In the genomic region with DNA sequence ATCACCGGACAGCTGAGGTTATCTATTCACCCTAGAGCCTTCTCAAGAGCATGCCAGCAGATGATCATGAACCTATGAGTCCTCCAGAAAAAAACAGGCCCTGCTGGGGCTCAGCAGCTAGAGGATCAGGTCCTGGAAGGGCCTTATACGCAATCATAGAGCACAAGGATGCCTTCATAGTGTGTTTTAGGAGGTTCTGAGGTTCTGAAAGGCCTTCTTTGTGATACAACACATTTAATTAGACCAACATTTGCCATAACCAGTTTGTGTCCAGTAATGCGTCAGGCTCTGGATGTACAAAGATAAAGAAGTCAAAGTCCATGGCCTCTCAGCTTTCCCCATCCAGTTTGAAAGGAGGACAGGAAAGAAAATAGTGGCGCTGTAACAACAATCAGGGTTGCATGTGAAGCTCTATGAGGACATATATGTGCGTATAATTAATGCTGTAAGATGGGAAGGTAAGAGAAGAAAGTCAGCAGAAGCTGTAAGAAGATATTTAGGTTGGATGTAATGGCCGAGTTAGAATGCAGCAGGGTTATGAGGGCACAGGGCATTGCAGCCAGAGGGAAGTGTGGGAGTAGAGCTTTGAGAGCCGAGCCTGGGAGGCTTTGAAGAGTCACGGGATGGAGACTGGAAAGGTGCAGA, we compare ENCODE assay signal across 1 cellular context.
TF ChIP-seq lines count a peak whose summit lies in the region.

No MANE protein-coding gene starts in this region.

TF ChIP-seq in HepG2, 621 proteins besides CTCF, POLR2A, EP300 and RAD21 (continued from another document):
- TF ChIP-seq BCL6 (CRISPR knock-in tag; IDR thresholded peaks at IDR 0.05) (peak; percentile 25; the same call in 1 of the 2 replicates), MTF2 (CRISPR knock-in tag; IDR thresholded peaks at IDR 0.05; ENCODE audit: borderline replicate concordance) (no peak), TARDBP (CRISPR knock-in tag; IDR thresholded peaks at IDR 0.05) (peak; percentile 50; the same call in 1 of the 2 replicates), ZNF747 (CRISPR knock-in tag; IDR thresholded peaks at IDR 0.05; ENCODE audit: borderline replicate concordance) (peak; percentile 48; the same call in 1 of the 2 replicates), NFIC (IDR thresholded peaks at IDR 0.05; ENCODE audit: low read length) (peak; percentile 63; the same call in 1 of the 2 replicates), SALL1 (CRISPR knock-in tag; IDR thresholded peaks at IDR 0.05) (peak; percentile 74), MTA3 (CRISPR knock-in tag; IDR thresholded peaks at IDR 0.05) (no peak), HNF4A (CRISPR knock-in tag; IDR thresholded peaks at IDR 0.05) (peak; percentile 97), SOX13 (IDR thresholded peaks at IDR 0.05) (no peak), SOX13 (CRISPR knock-in tag; conservative IDR thresholded peaks at IDR 0.05 in 1 of 2, IDR thresholded peaks at IDR 0.05 in 1 of 2) (peak in 1 of 2 experiments; percentile 54; a peak in 1 of 4 replicates), ZNF772 (CRISPR knock-in tag; IDR thresholded peaks at IDR 0.05) (peak; percentile 68; the same call in 1 of the 2 replicates), ELF4 (CRISPR knock-in tag; IDR thresholded peaks at IDR 0.05; ENCODE audit: borderline replicate concordance) (no peak; the same call in 1 of the 2 replicates), KLF6 (CRISPR knock-in tag; IDR thresholded peaks at IDR 0.05) (peak; percentile 35; the same call in 1 of the 2 replicates), ZNF124 (CRISPR knock-in tag; IDR thresholded peaks at IDR 0.05) (peak; percentile 82; the same call in 1 of the 2 replicates), ZNF441 (CRISPR knock-in tag; IDR thresholded peaks at IDR 0.05; ENCODE audit: borderline replicate concordance) (0 out of 2 replicates have a peak, but pooled peaks have one; percentile 42), LCORL (IDR thresholded peaks at IDR 0.05) (peak; percentile 48; the same call in 1 of the 2 replicates), LCORL (CRISPR knock-in tag; IDR thresholded peaks at IDR 0.05) (peak; percentile 64), MBNL3 (CRISPR knock-in tag; conservative IDR thresholded peaks at IDR 0.05) (no peak), NR2C2 (CRISPR knock-in tag; IDR thresholded peaks at IDR 0.05; ENCODE audit: borderline replicate concordance) (peak; percentile 24; the same call in 1 of the 2 replicates), ERF (CRISPR knock-in tag; IDR thresholded peaks at IDR 0.05) (peak; percentile 63), ZSCAN21 (CRISPR knock-in tag; IDR thresholded peaks at IDR 0.05; ENCODE audit: borderline replicate concordance) (no peak)
- TF ChIP-seq, protein P1, sequence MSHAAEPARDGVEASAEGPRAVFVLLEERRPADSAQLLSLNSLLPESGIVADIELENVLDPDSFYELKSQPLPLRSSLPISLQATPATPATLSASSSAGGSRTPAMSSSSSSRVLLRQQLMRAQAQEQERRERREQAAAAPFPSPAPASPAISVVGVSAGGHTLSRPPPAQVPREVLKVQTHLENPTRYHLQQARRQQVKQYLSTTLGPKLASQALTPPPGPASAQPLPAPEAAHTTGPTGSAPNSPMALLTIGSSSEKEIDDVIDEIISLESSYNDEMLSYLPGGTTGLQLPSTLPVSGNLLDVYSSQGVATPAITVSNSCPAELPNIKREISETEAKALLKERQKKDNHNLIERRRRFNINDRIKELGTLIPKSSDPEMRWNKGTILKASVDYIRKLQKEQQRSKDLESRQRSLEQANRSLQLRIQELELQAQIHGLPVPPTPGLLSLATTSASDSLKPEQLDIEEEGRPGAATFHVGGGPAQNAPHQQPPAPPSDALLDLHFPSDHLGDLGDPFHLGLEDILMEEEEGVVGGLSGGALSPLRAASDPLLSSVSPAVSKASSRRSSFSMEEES (CRISPR knock-in tag; IDR thresholded peaks at IDR 0.05): peak; percentile 87
- TF ChIP-seq, protein P2, sequence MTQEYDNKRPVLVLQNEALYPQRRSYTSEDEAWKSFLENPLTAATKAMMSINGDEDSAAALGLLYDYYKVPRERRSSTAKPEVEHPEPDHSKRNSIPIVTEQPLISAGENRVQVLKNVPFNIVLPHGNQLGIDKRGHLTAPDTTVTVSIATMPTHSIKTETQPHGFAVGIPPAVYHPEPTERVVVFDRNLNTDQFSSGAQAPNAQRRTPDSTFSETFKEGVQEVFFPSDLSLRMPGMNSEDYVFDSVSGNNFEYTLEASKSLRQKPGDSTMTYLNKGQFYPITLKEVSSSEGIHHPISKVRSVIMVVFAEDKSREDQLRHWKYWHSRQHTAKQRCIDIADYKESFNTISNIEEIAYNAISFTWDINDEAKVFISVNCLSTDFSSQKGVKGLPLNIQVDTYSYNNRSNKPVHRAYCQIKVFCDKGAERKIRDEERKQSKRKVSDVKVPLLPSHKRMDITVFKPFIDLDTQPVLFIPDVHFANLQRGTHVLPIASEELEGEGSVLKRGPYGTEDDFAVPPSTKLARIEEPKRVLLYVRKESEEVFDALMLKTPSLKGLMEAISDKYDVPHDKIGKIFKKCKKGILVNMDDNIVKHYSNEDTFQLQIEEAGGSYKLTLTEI (CRISPR knock-in tag; conservative IDR thresholded peaks at IDR 0.05): no peak
- TF ChIP-seq, protein P3, sequence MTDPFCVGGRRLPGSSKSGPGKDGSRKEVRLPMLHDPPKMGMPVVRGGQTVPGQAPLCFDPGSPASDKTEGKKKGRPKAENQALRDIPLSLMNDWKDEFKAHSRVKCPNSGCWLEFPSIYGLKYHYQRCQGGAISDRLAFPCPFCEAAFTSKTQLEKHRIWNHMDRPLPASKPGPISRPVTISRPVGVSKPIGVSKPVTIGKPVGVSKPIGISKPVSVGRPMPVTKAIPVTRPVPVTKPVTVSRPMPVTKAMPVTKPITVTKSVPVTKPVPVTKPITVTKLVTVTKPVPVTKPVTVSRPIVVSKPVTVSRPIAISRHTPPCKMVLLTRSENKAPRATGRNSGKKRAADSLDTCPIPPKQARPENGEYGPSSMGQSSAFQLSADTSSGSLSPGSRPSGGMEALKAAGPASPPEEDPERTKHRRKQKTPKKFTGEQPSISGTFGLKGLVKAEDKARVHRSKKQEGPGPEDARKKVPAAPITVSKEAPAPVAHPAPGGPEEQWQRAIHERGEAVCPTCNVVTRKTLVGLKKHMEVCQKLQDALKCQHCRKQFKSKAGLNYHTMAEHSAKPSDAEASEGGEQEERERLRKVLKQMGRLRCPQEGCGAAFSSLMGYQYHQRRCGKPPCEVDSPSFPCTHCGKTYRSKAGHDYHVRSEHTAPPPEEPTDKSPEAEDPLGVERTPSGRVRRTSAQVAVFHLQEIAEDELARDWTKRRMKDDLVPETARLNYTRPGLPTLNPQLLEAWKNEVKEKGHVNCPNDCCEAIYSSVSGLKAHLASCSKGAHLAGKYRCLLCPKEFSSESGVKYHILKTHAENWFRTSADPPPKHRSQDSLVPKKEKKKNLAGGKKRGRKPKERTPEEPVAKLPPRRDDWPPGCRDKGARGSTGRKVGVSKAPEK (CRISPR knock-in tag; IDR thresholded peaks at IDR 0.05; ENCODE audit: borderline replicate concordance): 0 out of 2 replicates have a peak, but pooled peaks have one; percentile 59
